Comparison of ENCODE assay signal across 9 cellular contexts in the genomic region with DNA sequence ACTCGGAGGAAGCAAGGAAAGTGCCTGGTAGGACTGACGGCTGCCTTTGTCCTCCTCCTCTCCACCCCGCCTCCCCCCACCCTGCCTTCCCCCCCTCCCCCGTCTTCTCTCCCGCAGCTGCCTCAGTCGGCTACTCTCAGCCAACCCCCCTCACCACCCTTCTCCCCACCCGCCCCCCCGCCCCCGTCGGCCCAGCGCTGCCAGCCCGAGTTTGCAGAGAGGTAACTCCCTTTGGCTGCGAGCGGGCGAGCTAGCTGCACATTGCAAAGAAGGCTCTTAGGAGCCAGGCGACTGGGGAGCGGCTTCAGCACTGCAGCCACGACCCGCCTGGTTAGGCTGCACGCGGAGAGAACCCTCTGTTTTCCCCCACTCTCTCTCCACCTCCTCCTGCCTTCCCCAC. TPM values are rescaled to one million over a fixed set of nuclear protein-coding genes. Genes with fewer than 3 reads are reported as not detected.
DNase-seq lines count a peak whose midpoint lies in the region; ATAC-seq and TF ChIP-seq lines count a peak whose summit lies in the region.
"Had no signal": no experiment of that assay in that cellular context is flagged by ENCODE, and none has a peak within 500 bp of the region (broad histone marks: within the 10 kb centered on the region; RNA-seq: fewer than 3 reads in every experiment).

No MANE protein-coding gene starts in this region.

- no peak overlapping the region for H2AFZ ChIP-seq in osteoblast (ENCODE audit: low read length)

- H4K20me1 ChIP-seq in osteoblast (ENCODE audit: insufficient read depth, low read length), result no peaks in the 10 kb centered on the region

- no peaks in the 10 kb centered on the region for H3K4me1 ChIP-seq in osteoblast (ENCODE audit: insufficient read depth, low read length)
- no peaks in the 10 kb centered on the region for H3K4me1 ChIP-seq in CD4-positive, alpha-beta memory T cell (ENCODE audit: insufficient read depth, low read length)

- H3K36me3 Mint-ChIP-seq in CD14-positive monocyte, result peaks cover 7 to 8% of the 10 kb centered on the region in 2 donors
- no peaks in the 10 kb centered on the region for H3K36me3 Mint-ChIP-seq in CD4-positive, alpha-beta memory T cell

- peaks cover 26% of the 10 kb centered on the region for H3K27me3 ChIP-seq in osteoblast (ENCODE audit: insufficient read depth, low read length)
- no peaks in the 10 kb centered on the region for H3K27me3 ChIP-seq in CD4-positive, alpha-beta memory T cell (ENCODE audit: insufficient read depth, low read length)

- H3K36me3 ChIP-seq in SK-N-MC (ENCODE audit: insufficient read depth, low read length) (no peaks in the 10 kb centered on the region), osteoblast (ENCODE audit: insufficient read depth, low read length) (no peaks in the 10 kb centered on the region)
- H3K36me3 ChIP-seq in CD4-positive, alpha-beta memory T cell (ENCODE audit: insufficient read depth, low read length), result no peaks in the 10 kb centered on the region

- POLR2A ChIA-PET in CD4-positive, alpha-beta memory T cell (lab: Charles Lee; ENCODE audit: partially characterized antibody), result no interaction called here

- peaks cover 0 to 18% (median 5%) of the 10 kb centered on the region in 7 donors for H3K9me3 Mint-ChIP-seq in CD14-positive monocyte
- peaks cover 0 to 5% (median 0%) of the 10 kb centered on the region in 8 donors for H3K9me3 Mint-ChIP-seq in CD4-positive, alpha-beta memory T cell

- DNase-seq in CD14-positive monocyte (ENCODE audit: low spot score), result no peak
- no peak for DNase-seq in SK-N-MC (ENCODE audit: low read depth, low spot score)
- peak in 1 of 2 donors; percentile 61 for DNase-seq in foreskin fibroblast
- DNase-seq in osteoblast (ENCODE audit: insufficient read length, low spot score, missing footprints), result peak; percentile 79
- DNase-seq in CD4-positive, alpha-beta memory T cell, result no peak
- no peak for DNase-seq in NCI-H1105 treated with DMSO at 0.1 percent for 48 hours (lab: John Stamatoyannopoulos, UW)
- DNase-seq in activated CD8-positive, alpha-beta memory T cell treated with anti-CD3 and anti-CD28 coated beads for 24 hours, result no peak
- DNase-seq: activated B cell treated with CpG ODN at 0.5 μM for 24 hours had no signal

- intact Hi-C loops in CD14-positive monocyte (cut with micrococcal nuclease), result no loop called here
- intact Hi-C loops in CD4-positive, alpha-beta memory T cell (cut with micrococcal nuclease), result no loop called here

- peak overlapping the region; percentile 4 to 82 for H3K4me3 Mint-ChIP-seq in CD14-positive monocyte
- H3K4me3 Mint-ChIP-seq in CD4-positive, alpha-beta memory T cell, result peak overlapping the region in 4 of 8 donors; percentile 15 to 46 (median 38)
- H3K4me3 Mint-ChIP-seq: activated B cell treated with CpG ODN at 0.5 μM for 24 hours had no signal

- peaks cover 45 to 69% (median 45%) of the 10 kb centered on the region in 3 donors for H3K27me3 Mint-ChIP-seq in CD14-positive monocyte (ENCODE audit: low read depth in 3 of 3)
- H3K27me3 Mint-ChIP-seq in CD4-positive, alpha-beta memory T cell, result peaks cover 8 to 19% of the 10 kb centered on the region in 2 donors

- H3K27ac Mint-ChIP-seq in CD14-positive monocyte, result no peak overlapping the region
- H3K27ac Mint-ChIP-seq in CD4-positive, alpha-beta memory T cell, result no peak overlapping the region
- H3K27ac Mint-ChIP-seq: activated B cell treated with CpG ODN at 0.5 μM for 24 hours had no signal

- H3K79me2 ChIP-seq in osteoblast (ENCODE audit: insufficient read depth, low read length), result no peaks in the 10 kb centered on the region

- CTCF ChIA-PET in CD4-positive, alpha-beta memory T cell (lab: Charles Lee; ENCODE audit: partially characterized antibody), result no interaction called here

- ATAC-seq in GM21717 (IDR thresholded peaks at IDR 0.05; ENCODE audit: unreplicated experiment), result no peak

- TF ChIP-seq CTCF in CD14-positive monocyte (IDR thresholded peaks at IDR 0.05), result no peak
- TF ChIP-seq CTCF in foreskin fibroblast (IDR thresholded peaks at IDR 0.05; ENCODE audit: low read depth, low read length), result no peak
- TF ChIP-seq CTCF in osteoblast (IDR thresholded peaks at IDR 0.05; ENCODE audit: extremely low read depth, low read depth, low read length), result no peak

- H3K4me3 ChIP-seq in SK-N-MC, result peak overlapping the region; percentile 81
- peak overlapping the region; percentile 56 to 78 for H3K4me3 ChIP-seq in foreskin fibroblast (ENCODE audit: low read depth in 1 of 2, low read length in 2 of 2)
- H3K4me3 ChIP-seq in osteoblast (ENCODE audit: insufficient read depth, low read length), result no peak overlapping the region
- H3K4me3 ChIP-seq in CD4-positive, alpha-beta memory T cell (ENCODE audit: low read length in 2 of 2), result no peak overlapping the region

- H3K9ac ChIP-seq in SK-N-MC (ENCODE audit: insufficient read length), result no peak overlapping the region

- no peaks in the 10 kb centered on the region for H3K9me3 ChIP-seq in SK-N-MC (ENCODE audit: low read depth, low read length)
- no peaks in the 10 kb centered on the region for H3K9me3 ChIP-seq in osteoblast (ENCODE audit: low read depth, low read length)
- H3K9me3 ChIP-seq in CD4-positive, alpha-beta memory T cell (ENCODE audit: control insufficient read depth in 1 of 2, low read length in 2 of 2), result no peaks in the 10 kb centered on the region

- H3K4me2 ChIP-seq in osteoblast (ENCODE audit: insufficient read depth, low read length), result peak overlapping the region; percentile 28

- H3K27ac ChIP-seq in SK-N-MC, result no peak overlapping the region
- H3K27ac ChIP-seq in osteoblast (ENCODE audit: low read depth, low read length), result no peak overlapping the region
- H3K27ac ChIP-seq in CD4-positive, alpha-beta memory T cell (ENCODE audit: low read depth, low read length), result no peak overlapping the region

- H3K4me1 Mint-ChIP-seq in CD14-positive monocyte, result peaks cover 26% of the 10 kb centered on the region
- H3K4me1 Mint-ChIP-seq in CD4-positive, alpha-beta memory T cell, result no peaks in the 10 kb centered on the region
- H3K4me1 Mint-ChIP-seq: activated B cell treated with CpG ODN at 0.5 μM for 24 hours had no signal

RNA-seq across cellular contexts. Expression of a gene that starts 0.5 kb away (rescaled TPM):
- not detected for polyA plus RNA-seq in CD14-positive monocyte
- 4.1 and 4.7 TPM in 2 replicates for total RNA-seq in osteoblast
- under 1 TPM; 0.15 to 0.19 TPM for total RNA-seq in CD4-positive, alpha-beta memory T cell
- under 1 TPM; 0.10 to 0.13 TPM for polyA plus RNA-seq in CD4-positive, alpha-beta memory T cell
- total RNA-seq: activated B cell treated with CpG ODN at 0.5 μM for 24 hours had no signal

Comparison
In these comparisons a context has a peak if more than half of its experiments do, and no peak if none do; other contexts are left out.
1. H3K4me3 ChIP-seq: peak in SK-N-MC (single experiment) and foreskin fibroblast (2 of 2); none in osteoblast (single experiment) and CD4-positive, alpha-beta memory T cell (0 of 2).